8 cellular contexts compared by ENCODE assay signal in genomic region chr3:58052373-58053273, GRCh38. TPM values are rescaled to one million over a fixed set of nuclear protein-coding genes. Genes with fewer than 3 reads are reported as not detected.
DNase-seq lines count a peak whose midpoint lies in the region; ATAC-seq, FAIRE-seq and TF ChIP-seq lines count a peak whose summit lies in the region.

No MANE protein-coding gene starts in this region.

- SMC1A ChIA-PET in GM12878 (lab: Charles Lee; ENCODE audit: uncharacterized antibody, unreplicated experiment) = interaction anchor here (0.8 to 2.7 kb wide), 14 partner anchors 10 to 129 kb away, joined by 3 to 12 read pairs (median 4); partner anchors contain the start of gene FLNB

- FAIRE-seq in GM12878 (lab: Jason Lieb, UNC) = no peak

- no TSS peak for BruUV-seq in GM12878 (replicated peaks; lab: Mats Ljungman, UMichigan)

- RAD21 ChIA-PET in GM12878 (lab: Charles Lee; ENCODE audit: unreplicated experiment) = interaction anchor here (0.6 to 2.5 kb wide), 7 partner anchors 9 to 48 kb away, joined by 3 to 10 read pairs (median 7); partner anchors contain the start of gene FLNB

- TF ChIP-seq RAD21 in GM12878 (IDR thresholded peaks at IDR 0.05; ENCODE audit: insufficient read depth, low read depth, low read length) = no peak

- no peak for TF ChIP-seq POLR2A in NB4 (IDR thresholded peaks at IDR 0.05; ENCODE audit: extremely low read depth, insufficient read length)
- no peak for TF ChIP-seq POLR2A in GM12878 (IDR thresholded peaks at IDR 0.05; ENCODE audit: low read depth, low read length)

- CTCF ChIA-PET in GM12878 (lab: Yijun Ruan, JAX) = interaction anchor here (0.9 to 1.5 kb wide), 8 partner anchors 11 to 135 kb away, joined by 3 to 5 read pairs (median 4); no protein-coding TSS in a partner anchor

- H3K4me3 ChIP-seq in NB4 (ENCODE audit: low read depth, low read length) (no peak overlapping the region), GM12878 (no peak overlapping the region), kidney epithelial cell (ENCODE audit: low read depth, low read length) (no peak overlapping the region)

- ATAC-seq in GM18511 (IDR thresholded peaks at IDR 0.05; ENCODE audit: unreplicated experiment) (peak; percentile 57), GM12878 (peak; percentile 78), HG03159 (IDR thresholded peaks at IDR 0.05; ENCODE audit: unreplicated experiment) (no peak), HG03139 (IDR thresholded peaks at IDR 0.05; ENCODE audit: unreplicated experiment) (no peak), GM19452 (IDR thresholded peaks at IDR 0.05; ENCODE audit: unreplicated experiment) (no peak)

- intact Hi-C loops in GM12878 (cut with micrococcal nuclease; ENCODE audit: unreplicated experiment) = no loop called here

- DNase-seq in NB4 (ENCODE audit: low read depth) (peak; percentile 83), GM12878 (ENCODE audit: low read depth, low spot score) (no peak), kidney epithelial cell (ENCODE audit: low read depth) (peak; percentile 92)
- peak; percentile 16 to 37 (median 31) for DNase-seq in stimulated activated CD4-positive, alpha-beta T cell treated with anti-CD3 and anti-CD28 coated beads, Interleukin-12 subunit alpha, Interleukin-12 subunit beta, amount 100 ng/mL, for 48 hours (ENCODE audit: low read depth in 2 of 3, low spot score in 1 of 3)

- no peaks in the 10 kb centered on the region for H3K27me3 ChIP-seq in GM12878 (replicated peaks in 1 of 2; ENCODE audit: control insufficient read depth in 2 of 2, insufficient read depth in 2 of 2, low read length in 1 of 2)
- H3K27me3 ChIP-seq in kidney epithelial cell (ENCODE audit: control insufficient read depth, insufficient read depth, low read length) = no peaks in the 10 kb centered on the region

- no peak overlapping the region for H3K4me2 ChIP-seq in GM12878 (ENCODE audit: control insufficient read depth, insufficient read depth)

- no peaks in the 10 kb centered on the region; the same call in 1 of the 2 replicates for H3K79me2 ChIP-seq in GM12878 (ENCODE audit: control insufficient read depth, insufficient read depth, low read length)

- no peak overlapping the region for H3K27ac ChIP-seq in GM12878 (ENCODE audit: control insufficient read depth, insufficient read depth)

- no peak overlapping the region for H2AFZ ChIP-seq in GM12878 (ENCODE audit: control insufficient read depth, low read depth, low read length)

- TF ChIP-seq CTCF in NB4 (IDR thresholded peaks at IDR 0.05; ENCODE audit: low read depth, low read length) = no peak
- TF ChIP-seq CTCF in GM12878 (IDR thresholded peaks at IDR 0.05 in 2 of 3, conservative IDR thresholded peaks at IDR 0.05 in 1 of 3; ENCODE audit: control insufficient read depth in 2 of 3, extremely low read depth in 1 of 3, insufficient read depth in 1 of 3, low read depth in 3 of 3, low read length in 3 of 3) = no peak
- TF ChIP-seq CTCF in kidney epithelial cell (IDR thresholded peaks at IDR 0.05; ENCODE audit: insufficient read depth, low read length, poor library complexity, severe bottlenecking) = no peak

- H4K20me1 ChIP-seq in GM12878 (ENCODE audit: control insufficient read depth, insufficient read depth) = no peaks in the 10 kb centered on the region

- TF ChIP-seq EP300 in GM12878 (IDR thresholded peaks at IDR 0.05; ENCODE audit: borderline replicate concordance in 1 of 2, control insufficient read depth in 1 of 2, low read depth in 2 of 2, low read length in 2 of 2) = no peak

- WGBS in GM12878 (ENCODE audit: insufficient coverage, insufficient replicate concordance, low lambda C conversion rate, missing lambda C conversion rate) = 41% methylated on average over 8 of the region's 8 CpGs

- POLR2A ChIA-PET in GM12878 (lab: Charles Lee) = interaction anchor here (1.0 to 1.7 kb wide), 4 partner anchors 12 to 40 kb away, joined by 3 to 6 read pairs (median 3); no protein-coding TSS in a partner anchor

- no peak overlapping the region for H3K9ac ChIP-seq in GM12878 (ENCODE audit: control insufficient read depth, insufficient read depth, low read length)

- H3K9me3 ChIP-seq in GM12878 (replicated peaks; ENCODE audit: control insufficient read depth, insufficient read depth, low read length) = no peaks in the 10 kb centered on the region; the same call in 2 of the 3 replicates

- H3K36me3 ChIP-seq in GM12878 (ENCODE audit: control insufficient read depth in 2 of 2, insufficient read depth in 2 of 2, low read length in 1 of 2) (no peaks in the 10 kb centered on the region), kidney epithelial cell (ENCODE audit: control insufficient read depth, insufficient read depth, low read length) (no peaks in the 10 kb centered on the region)

- H3K4me1 ChIP-seq in GM12878 (ENCODE audit: control insufficient read depth, insufficient read depth, low read length) = no peaks in the 10 kb centered on the region

- in situ Hi-C loops in GM12878 (cut with MboI) = no loop called here

TF ChIP-seq in GM12878, 131 proteins besides CTCF, POLR2A, EP300 and RAD21:
- TF ChIP-seq POU2F2 (IDR thresholded peaks at IDR 0.05; ENCODE audit: borderline replicate concordance, low read depth, low read length) = no peak
- TF ChIP-seq YY1 (IDR thresholded peaks at IDR 0.05; ENCODE audit: low read depth, low read length) = peak; percentile 55
- no peak for TF ChIP-seq ATF3 (IDR thresholded peaks at IDR 0.05; ENCODE audit: borderline replicate concordance, extremely low read depth, low read depth, low read length)
- no peak for TF ChIP-seq IKZF1 (conservative IDR thresholded peaks at IDR 0.05)
- no peak for TF ChIP-seq NFYA (IDR thresholded peaks at IDR 0.05; ENCODE audit: borderline replicate concordance, low read depth, low read length)
- no peak for TF ChIP-seq BCL11A (IDR thresholded peaks at IDR 0.05; ENCODE audit: low read depth, low read length)
- TF ChIP-seq FOS (IDR thresholded peaks at IDR 0.05; ENCODE audit: borderline replicate concordance, extremely low read depth, insufficient read length) = no peak
- no peak for TF ChIP-seq MXI1 (IDR thresholded peaks at IDR 0.05; ENCODE audit: low read depth, low read length)
- no peak for TF ChIP-seq NBN (IDR thresholded peaks at IDR 0.05)
- TF ChIP-seq SMC3 (IDR thresholded peaks at IDR 0.05; ENCODE audit: borderline replicate concordance, low read length) = no peak
- TF ChIP-seq TCF7 (IDR thresholded peaks at IDR 0.05; ENCODE audit: borderline replicate concordance) = no peak
- TF ChIP-seq TARDBP (IDR thresholded peaks at IDR 0.05; ENCODE audit: borderline replicate concordance) = no peak
- TF ChIP-seq JUNB (IDR thresholded peaks at IDR 0.05) = peak; percentile 24; the same call in 1 of the 2 replicates
TF ChIP-seq in GM12878: peak in this region for 2.

RNA-seq across cellular contexts. Expression of gene FLNB, which starts 44.4 kb away (rescaled TPM):
- total RNA-seq in GM12878 (2013; cell fraction: nucleolus; rRNA removed) = 317 and 324 TPM in 2 replicates
- total RNA-seq in GM12878 (2014; rRNA removed) = 41.3 and 44.1 TPM in 2 replicates
- 28.7 and 29.8 TPM in 2 replicates for total RNA-seq in GM12878 (2014; rRNA removed; fragmentation: Illumina TruSeq; extraction: Trizol)
- total RNA-seq in GM12878 (2021) = 51.8 and 58.1 TPM in 2 replicates
- 21.1 TPM for polyA plus RNA-seq in GM12878 (2011; ENCODE audit: low read depth)
- polyA plus RNA-seq in GM12878 (2011; rRNA removed) = 29.9 and 40.9 TPM in 2 replicates
- 58.3 and 60.6 TPM in 2 replicates for polyA plus RNA-seq in GM12878 (2011; cell fraction: cytosol; rRNA removed)
- polyA plus RNA-seq in GM12878 (2011; cell fraction: nucleus; rRNA removed) = 205 and 415 TPM in 2 replicates
- polyA plus RNA-seq in GM12878 (2012) = 28.7 and 30.9 TPM in 2 replicates
- polyA plus RNA-seq in GM12878 (2014; fragmentation: Illumina TruSeq; extraction: Trizol) = 32.3 and 33.1 TPM in 2 replicates
- 10 to 100 TPM; 13.6 to 15.8 TPM for polyA plus RNA-seq in GM12878 (2014; fragmentation: Nextera tagmentation; extraction: Ambion mirVana)
- polyA plus RNA-seq in GM12878 (2014; rRNA removed) = 22.9 and 26.4 TPM in 2 replicates
- polyA plus RNA-seq in GM12878 (2016; fragmentation: Nextera tagmentation; extraction: Ambion mirVana) = 10 to 100 TPM; 18.9 to 20.3 TPM
- polyA minus RNA-seq in GM12878 (2011; rRNA and poly(A)+ RNA removed) = 153 and 195 TPM in 2 replicates
- polyA minus RNA-seq in GM12878 (2011; cell fraction: cytosol; rRNA and poly(A)+ RNA removed) = 90.3 and 94.3 TPM in 2 replicates
- polyA minus RNA-seq in GM12878 (2011; cell fraction: nucleus; rRNA and poly(A)+ RNA removed) = 105 and 299 TPM in 2 replicates
- 536 and 566 TPM in 2 replicates for total RNA-seq in kidney epithelial cell

Comparison
In these comparisons a context has a peak if more than half of its experiments do, and no peak if none do; other contexts are left out.
1. ATAC-seq: peak in GM18511 (single experiment) and GM12878 (single experiment); none in HG03159 (single experiment), HG03139 (single experiment) and GM19452 (single experiment).